In the genomic region with DNA sequence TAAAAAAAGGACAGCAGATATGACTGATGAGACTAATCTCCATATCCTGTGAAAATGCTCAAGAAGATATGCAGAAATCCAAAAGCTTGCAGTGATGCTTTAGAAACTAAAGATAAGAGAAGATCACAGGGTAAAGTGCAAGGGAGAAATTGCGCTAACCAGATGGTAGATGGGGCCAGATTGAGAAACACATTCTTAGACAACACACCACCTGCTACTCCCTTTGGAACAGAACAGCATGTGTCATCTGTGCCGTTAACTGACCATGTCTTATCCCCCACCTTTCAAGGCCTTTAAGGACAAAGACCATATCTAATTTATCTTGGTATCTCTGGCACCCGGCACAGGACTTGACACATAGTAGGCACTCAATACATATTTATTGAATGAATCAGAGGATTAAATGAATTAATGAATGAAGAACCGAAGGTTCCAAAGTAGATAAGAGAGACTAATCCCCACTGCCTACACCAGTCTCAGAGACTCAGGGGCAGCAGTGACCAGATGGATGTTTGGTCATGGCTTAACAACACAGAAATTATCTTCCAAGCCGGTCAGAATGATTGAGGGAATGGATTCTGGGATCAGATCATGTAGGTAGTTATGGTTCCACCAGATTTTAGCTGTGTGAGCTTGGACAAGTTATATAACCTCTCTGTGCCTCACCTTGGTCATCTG, we compare ENCODE assay signal across 21 cellular contexts. TPM values are rescaled to one million over a fixed set of nuclear protein-coding genes. Genes with fewer than 3 reads are reported as not detected.
DNase-seq lines count a peak whose midpoint lies in the region; ATAC-seq, FAIRE-seq and TF ChIP-seq lines count a peak whose summit lies in the region.
"Had no signal": no experiment of that assay in that cellular context is flagged by ENCODE, and none has a peak within 500 bp of the region (broad histone marks: within the 10 kb centered on the region; RNA-seq: fewer than 3 reads in every experiment).

No MANE protein-coding gene starts in this region.

- H3K79me2 ChIP-seq in HepG2 (ENCODE audit: insufficient read depth, low read length), result no peaks in the 10 kb centered on the region

- H3K36me3 Mint-ChIP-seq in activated T-helper 17 cell treated with anti-CD3 and anti-CD28 coated beads, Interleukin-2, amount 50 U/mL, for 72 hours (ENCODE audit: low read depth), result no peaks in the 10 kb centered on the region
- H3K36me3 Mint-ChIP-seq: activated naive CD8-positive, alpha-beta T cell treated with anti-CD3 and anti-CD28 coated beads for 36 hours; CD8-positive, alpha-beta T cell had no signal

- H3K4me3 ChIP-seq in liver (ENCODE audit: low read depth in 1 of 3, low read length in 3 of 3) (no peak overlapping the region), HepG2 (replicated peaks in 1 of 3; ENCODE audit: insufficient read depth in 1 of 3, low read depth in 2 of 3, low read length in 3 of 3) (no peak overlapping the region), Peyer's patch (no peak overlapping the region)
- H3K4me3 ChIP-seq: ovary, smooth muscle cell, thyroid gland had no signal

- no peak overlapping the region for H3K4me2 ChIP-seq in HepG2 (ENCODE audit: low read depth, low read length)
- H3K4me2 ChIP-seq: smooth muscle cell had no signal

- intact Hi-C loops in HepG2 (cut with micrococcal nuclease; ENCODE audit: unreplicated experiment) (no loop called here), left colon (cut with DNase I, micrococcal nuclease) (no loop called here)

- H3K27me3 ChIP-seq in liver (ENCODE audit: control insufficient read depth in 4 of 4, insufficient read depth in 4 of 4, low read length in 3 of 4) (no peaks in the 10 kb centered on the region), HepG2 (ENCODE audit: control insufficient read depth in 1 of 2, insufficient read depth in 2 of 2, low read length in 2 of 2) (no peaks in the 10 kb centered on the region; a peak in 1 of 5 replicates), Peyer's patch (no peaks in the 10 kb centered on the region)
- H3K27me3 ChIP-seq: ovary, thyroid gland had no signal

- no peak overlapping the region for H2AFZ ChIP-seq in HepG2 (ENCODE audit: low read length)

- TF ChIP-seq EP300 in HepG2 (IDR thresholded peaks at IDR 0.05; ENCODE audit: low read depth in 2 of 2, low read length in 2 of 2) (no peak), HepG2 (CRISPR knock-in tag; IDR thresholded peaks at IDR 0.05; ENCODE audit: borderline replicate concordance) (no peak)

- ATAC-seq in HepG2 (no peak), left colon (peak; percentile 63), HG02981 (IDR thresholded peaks at IDR 0.05; ENCODE audit: unreplicated experiment) (no peak)
- ATAC-seq in activated T-helper 17 cell treated with anti-CD3 and anti-CD28 coated beads, Interleukin-2, amount 50 U/mL, for 72 hours (replicated peaks), result no peak
- ATAC-seq: CD8-positive, alpha-beta T cell had no signal

- peaks cover 13% of the 10 kb centered on the region for H3K27me3 Mint-ChIP-seq in activated T-helper 17 cell treated with anti-CD3 and anti-CD28 coated beads, Interleukin-2, amount 50 U/mL, for 72 hours

- DNase-seq in HepG2 (ENCODE audit: low spot score), result no peak
- DNase-seq in Peyer's patch, result peak in 2 of 3 donors; percentile 3 to 48
- DNase-seq in left colon, result peak in 1 of 2 donors; percentile 20
- DNase-seq in NCI-H1694 (lab: John Stamatoyannopoulos, UW), result no peak
- no peak for DNase-seq in iPS-NIHi7 (ENCODE audit: extremely low spot score)
- DNase-seq: activated CD4-positive, alpha-beta T cell treated with anti-CD3 and anti-CD28 coated beads, Interleukin-2, amount 50 U/mL, for 4 hours; activated naive CD8-positive, alpha-beta T cell treated with anti-CD3 and anti-CD28 coated beads for 36 hours; activated T-cell treated with anti-CD3 and anti-CD28 coated beads, Interleukin-2, amount 50 U/mL, for 48 hours; CD8-positive, alpha-beta T cell; effector CD4-positive, alpha-beta T cell; HFFc6; NCI-H1048; SW 1271 had no signal

- no peak overlapping the region for H3K4me3 Mint-ChIP-seq in activated T-helper 17 cell treated with anti-CD3 and anti-CD28 coated beads, Interleukin-2, amount 50 U/mL, for 72 hours
- H3K4me3 Mint-ChIP-seq: activated naive CD8-positive, alpha-beta T cell treated with anti-CD3 and anti-CD28 coated beads for 36 hours; CD8-positive, alpha-beta T cell; HFFc6 had no signal

- H3K9ac ChIP-seq in liver (ENCODE audit: low read depth in 1 of 2, low read length in 2 of 2) (no peak overlapping the region), HepG2 (ENCODE audit: insufficient read depth, low read depth, low read length) (no peak overlapping the region)

- in situ Hi-C loops in HepG2 (cut with HindIII; ENCODE audit: extremely low pct_ligation_motif_present, low pct_unique_long_range_greater_than_20kb), result no loop called here

- no peaks in the 10 kb centered on the region for H3K9me3 Mint-ChIP-seq in activated T-helper 17 cell treated with anti-CD3 and anti-CD28 coated beads, Interleukin-2, amount 50 U/mL, for 72 hours
- H3K9me3 Mint-ChIP-seq: activated naive CD8-positive, alpha-beta T cell treated with anti-CD3 and anti-CD28 coated beads for 36 hours; CD8-positive, alpha-beta T cell; HFFc6 had no signal

- TF ChIP-seq POLR2A in HepG2 (IDR thresholded peaks at IDR 0.05; ENCODE audit: insufficient read depth in 1 of 2, low read depth in 2 of 2, low read length in 2 of 2) (no peak), Peyer's patch (IDR thresholded peaks at IDR 0.05) (no peak)

- no peaks in the 10 kb centered on the region for H3K36me3 ChIP-seq in liver (ENCODE audit: control insufficient read depth in 4 of 4, insufficient read depth in 3 of 4, low read depth in 1 of 4, low read length in 3 of 4)
- H3K36me3 ChIP-seq in HepG2 (replicated peaks in 1 of 2; ENCODE audit: control insufficient read depth in 1 of 2, insufficient read depth in 2 of 2, low read length in 2 of 2), result no peaks in the 10 kb centered on the region
- no peaks in the 10 kb centered on the region for H3K36me3 ChIP-seq in Peyer's patch
- H3K36me3 ChIP-seq: ovary, thyroid gland had no signal

- FAIRE-seq in HepG2 (lab: Jason Lieb, UNC), result no peak

- no peak for TF ChIP-seq CTCF in liver (IDR thresholded peaks at IDR 0.05; ENCODE audit: low read depth, low read length, missing input control)
- TF ChIP-seq CTCF in HepG2 (CRISPR knock-in tag; IDR thresholded peaks at IDR 0.05), result no peak
- no peak for TF ChIP-seq CTCF in Peyer's patch (IDR thresholded peaks at IDR 0.05)

- H4K20me1 ChIP-seq in HepG2 (ENCODE audit: insufficient read depth, low read length), result no peaks in the 10 kb centered on the region

- CTCF ChIA-PET in HepG2 (lab: Yijun Ruan, JAX; ENCODE audit: low intra/inter-chr PET ratio, low total read pairs), result no interaction called here

- H3K4me1 ChIP-seq in liver (ENCODE audit: control insufficient read depth in 4 of 4, insufficient read depth in 4 of 4, low read length in 3 of 4) (peaks cover 0 to 15% (median 10%) of the 10 kb centered on the region in 4 donors), HepG2 (ENCODE audit: insufficient read depth, low read length) (peaks cover 30% of the 10 kb centered on the region), Peyer's patch (no peaks in the 10 kb centered on the region)

- no peak overlapping the region for H3K27ac Mint-ChIP-seq in activated T-helper 17 cell treated with anti-CD3 and anti-CD28 coated beads, Interleukin-2, amount 50 U/mL, for 72 hours
- H3K27ac Mint-ChIP-seq: activated naive CD8-positive, alpha-beta T cell treated with anti-CD3 and anti-CD28 coated beads for 36 hours; CD8-positive, alpha-beta T cell; HFFc6 had no signal

- BruUV-seq in HepG2 (replicated peaks; lab: Mats Ljungman, UMichigan), result no TSS peak

- no peaks in the 10 kb centered on the region for H3K4me1 Mint-ChIP-seq in activated T-helper 17 cell treated with anti-CD3 and anti-CD28 coated beads, Interleukin-2, amount 50 U/mL, for 72 hours
- H3K4me1 Mint-ChIP-seq: activated naive CD8-positive, alpha-beta T cell treated with anti-CD3 and anti-CD28 coated beads for 36 hours had no signal

- no peak for TF ChIP-seq RAD21 in liver (IDR thresholded peaks at IDR 0.05)
- TF ChIP-seq RAD21 in HepG2 (CRISPR knock-in tag; IDR thresholded peaks at IDR 0.05), result no peak

- H3K9me3 ChIP-seq in liver (ENCODE audit: control insufficient read depth in 4 of 4, low read length in 3 of 4), result no peaks in the 10 kb centered on the region
- H3K9me3 ChIP-seq in HepG2 (ENCODE audit: low read length), result no peaks in the 10 kb centered on the region
- H3K9me3 ChIP-seq in Peyer's patch, result no peaks in the 10 kb centered on the region
- H3K9me3 ChIP-seq: ovary, thyroid gland had no signal

- H3K27ac ChIP-seq in liver (ENCODE audit: low read depth in 1 of 2, low read length in 2 of 2) (no peak overlapping the region), HepG2 (ENCODE audit: extremely low read length, insufficient read depth, low read length) (no peak overlapping the region), Peyer's patch (peak overlapping the region in 3 of 4 donors; percentile 12 to 52 (median 37))
- H3K27ac ChIP-seq: ovary had no signal

- POLR2A ChIA-PET in HepG2 (lab: Yijun Ruan, JAX), result no interaction called here

- WGBS in liver, result 64% methylated on average over 5 of the region's 5 CpGs
- 14% methylated on average over 5 of the region's 5 CpGs for WGBS in HepG2 (ENCODE audit: low lambda C conversion rate)

RNA-seq across cellular contexts. Expression of a gene that starts 12.3 kb away (rescaled TPM):
- total RNA-seq in liver (1 to 10 TPM; 2.4 to 3.7 TPM), HepG2 (2016; rRNA removed; fragmentation: Illumina TruSeq; extraction: Trizol) (3.0 and 3.1 TPM in 2 replicates), Peyer's patch (10 to 100 TPM in 3 of 4 donors, 1 to 10 TPM in 1; 6.6 to 42.7 (median 33.5) TPM), left colon (10 to 100 TPM; 14.5 to 20.4 TPM)
- polyA plus RNA-seq in liver (1 to 10 TPM; 1.8 to 2.0 TPM), HepG2 (2011; rRNA removed) (0.95 and 1.6 TPM in 2 replicates)
- 0.71 and 0.91 TPM in 2 replicates for total RNA-seq in HepG2 (2016; cell fraction: cytosol; rRNA removed; fragmentation: Illumina TruSeq; extraction: Trizol; ENCODE audit: low read depth)
- 2.6 and 3.4 TPM in 2 replicates for total RNA-seq in HepG2 (2016; cell fraction: insoluble cytoplasmic fraction; rRNA removed; fragmentation: Illumina TruSeq; extraction: Trizol)
- 2.5 and 3.7 TPM in 2 replicates for total RNA-seq in HepG2 (2016; cell fraction: membrane; rRNA removed; fragmentation: Illumina TruSeq; extraction: Trizol)
- 2.9 and 3.2 TPM in 2 replicates for total RNA-seq in HepG2 (2016; cell fraction: nucleus; rRNA removed; fragmentation: Illumina TruSeq; extraction: Trizol)
- polyA plus RNA-seq in HepG2 (2011; cell fraction: cytosol; rRNA removed), result 1.0 and 1.1 TPM in 2 replicates
- 1.6 TPM in 2 replicates for polyA plus RNA-seq in HepG2 (2011; cell fraction: nucleus; rRNA removed)
- 0.24 and 0.47 TPM in 2 replicates for polyA plus RNA-seq in HepG2 (2012)
- 0.67 and 1.3 TPM in 2 replicates for polyA plus RNA-seq in HepG2 (2016; cell fraction: cytosol; fragmentation: Illumina TruSeq; extraction: Trizol; ENCODE audit: low read depth)
- 2.5 and 3.0 TPM in 2 replicates for polyA plus RNA-seq in HepG2 (2016; cell fraction: insoluble cytoplasmic fraction; fragmentation: Illumina TruSeq; extraction: Trizol; ENCODE audit: low read depth)
- 2.0 and 2.3 TPM in 2 replicates for polyA plus RNA-seq in HepG2 (2016; cell fraction: membrane; fragmentation: Illumina TruSeq; extraction: Trizol; ENCODE audit: low read depth)
- polyA plus RNA-seq in HepG2 (2016; cell fraction: nucleus; fragmentation: Illumina TruSeq; extraction: Trizol; ENCODE audit: insufficient read depth, low read depth), result 2.1 and 3.2 TPM in 2 replicates
- polyA minus RNA-seq in HepG2 (2011; rRNA and poly(A)+ RNA removed; ENCODE audit: low replicate concordance), result 1.4 and 2.5 TPM in 2 replicates
- 0.49 and 1.5 TPM in 2 replicates for polyA minus RNA-seq in HepG2 (2011; cell fraction: cytosol; rRNA and poly(A)+ RNA removed)
- 0.77 and 1.1 TPM in 2 replicates for polyA minus RNA-seq in HepG2 (2011; cell fraction: nucleus; rRNA and poly(A)+ RNA removed)
- not detected for total RNA-seq in activated T-helper 17 cell treated with anti-CD3 and anti-CD28 coated beads, Interleukin-2, amount 50 U/mL, for 72 hours
- total RNA-seq: A673; activated naive CD8-positive, alpha-beta T cell treated with anti-CD3 and anti-CD28 coated beads for 36 hours; CD8-positive, alpha-beta T cell; OCI-LY7 had no signal
- polyA plus RNA-seq: smooth muscle cell had no signal

Comparison
In these comparisons a context has a peak if more than half of its experiments do, and no peak if none do; other contexts are left out.
1. H3K27ac ChIP-seq: peak in Peyer's patch (3 of 4); none in liver (0 of 2) and HepG2 (single experiment).
2. DNase-seq: peak in Peyer's patch (2 of 3); none in HepG2 (single experiment), NCI-H1694 (single experiment) and iPS-NIHi7 (single experiment).